14 cellular contexts compared by ENCODE assay signal in genomic region chr1:101203812-101204540, GRCh38. TPM values are rescaled to one million over a fixed set of nuclear protein-coding genes. Genes with fewer than 3 reads are reported as not detected.
DNase-seq lines count a peak whose midpoint lies in the region; ATAC-seq and TF ChIP-seq lines count a peak whose summit lies in the region.
"Had no signal": no experiment of that assay in that cellular context is flagged by ENCODE, and none has a peak within 500 bp of the region (broad histone marks: within the 10 kb centered on the region; RNA-seq: fewer than 3 reads in every experiment).

No MANE protein-coding gene starts in this region.

- CTCF ChIA-PET in PC-3 (lab: Charles Lee): no interaction called here

- TF ChIP-seq CTCF in PC-3 (conservative IDR thresholded peaks at IDR 0.05; ENCODE audit: low read depth, low read length) (no peak), fibroblast of villous mesenchyme (IDR thresholded peaks at IDR 0.05; ENCODE audit: insufficient read depth, low read depth, low read length) (no peak), glutamatergic neuron (IDR thresholded peaks at IDR 0.05; ENCODE audit: partially characterized antibody, unreplicated experiment) (no peak), esophagus muscularis mucosa (IDR thresholded peaks at IDR 0.05) (no peak)

- H3K36me3 Mint-ChIP-seq in glutamatergic neuron (ENCODE audit: unreplicated experiment): no peaks in the 10 kb centered on the region

- no peaks in the 10 kb centered on the region for H3K9me2 ChIP-seq in PC-3 (replicated peaks; ENCODE audit: low read length)

- no peak overlapping the region for H2AFZ ChIP-seq in PC-3 (ENCODE audit: low read length)
- H2AFZ ChIP-seq: PC-9 had no signal

- no peak overlapping the region for H3K4me2 ChIP-seq in PC-3 (ENCODE audit: low read length)
- H3K4me2 ChIP-seq: BLaER1 treated with 17β-estradiol and CSF1 and Interleukin-3, amounts not matched to agents 10 nM and 100 nM; PC-9 had no signal

- DNase-seq in A172 (ENCODE audit: low spot score): peak; percentile 53
- peak; percentile 82 for DNase-seq in HS-27A (ENCODE audit: low read depth)
- DNase-seq in PC-3: peak; percentile 5
- peak; percentile 39 for DNase-seq in fibroblast of villous mesenchyme (ENCODE audit: low read depth)
- DNase-seq in glutamatergic neuron: no peak
- DNase-seq in esophagus muscularis mucosa (ENCODE audit: extremely low spot score): no peak
- DNase-seq: activated CD4-positive, alpha-beta T cell treated with anti-CD3 and anti-CD28 coated beads, Interleukin-2, amount 10 ng/mL, durations not matched to agents 24 days and 14 days; H7; PC-9 had no signal

- H3K27ac Mint-ChIP-seq in glutamatergic neuron (ENCODE audit: unreplicated experiment): no peak overlapping the region
- H3K27ac Mint-ChIP-seq: activated CD4-positive, alpha-beta T cell treated with anti-CD3 and anti-CD28 coated beads, Interleukin-2, amount 10 ng/mL, durations not matched to agents 24 days and 14 days had no signal

- ATAC-seq in PC-3: no peak
- no peak for ATAC-seq in GM19351 (IDR thresholded peaks at IDR 0.05; ENCODE audit: unreplicated experiment)
- ATAC-seq in HG02588 (IDR thresholded peaks at IDR 0.05; ENCODE audit: unreplicated experiment): no peak

- peaks cover 3% of the 10 kb centered on the region for H3K4me1 Mint-ChIP-seq in glutamatergic neuron (ENCODE audit: low read depth, unreplicated experiment)

- 62% methylated on average over 6 of the region's 6 CpGs for WGBS in esophagus muscularis mucosa

- H3K4me1 ChIP-seq in PC-3 (ENCODE audit: insufficient read depth, low read length) (peaks cover 5% of the 10 kb centered on the region; the same call in 1 of the 2 replicates), esophagus muscularis mucosa (peaks cover 0 to 13% (median 5%) of the 10 kb centered on the region in 4 donors)

- H3K4me3 Mint-ChIP-seq in glutamatergic neuron (ENCODE audit: unreplicated experiment): no peak overlapping the region
- H3K4me3 Mint-ChIP-seq: activated CD4-positive, alpha-beta T cell treated with anti-CD3 and anti-CD28 coated beads, Interleukin-2, amount 10 ng/mL, durations not matched to agents 24 days and 14 days; central memory CD8-positive, alpha-beta T cell had no signal

- POLR2A ChIA-PET in PC-3 (lab: Charles Lee; ENCODE audit: unreplicated experiment): interaction anchor here (0.6 kb wide), 1 partner anchor 28 kb away, joined by 10 read pairs; no protein-coding TSS in a partner anchor

- H3K27me3 Mint-ChIP-seq in glutamatergic neuron (ENCODE audit: unreplicated experiment): peaks cover 3% of the 10 kb centered on the region
- H3K27me3 Mint-ChIP-seq: activated CD4-positive, alpha-beta T cell treated with anti-CD3 and anti-CD28 coated beads, Interleukin-2, amount 10 ng/mL, durations not matched to agents 24 days and 14 days; central memory CD8-positive, alpha-beta T cell had no signal

- BruUV-seq in PC-3 (replicated peaks; lab: Mats Ljungman, UMichigan): no TSS peak

- TF ChIP-seq POLR2A in esophagus muscularis mucosa (IDR thresholded peaks at IDR 0.05; ENCODE audit: low read depth): no peak

- H3K27me3 ChIP-seq in PC-3 (ENCODE audit: low read length): no peaks in the 10 kb centered on the region
- H3K27me3 ChIP-seq in esophagus muscularis mucosa: no peaks in the 10 kb centered on the region
- H3K27me3 ChIP-seq: BLaER1 treated with 17β-estradiol and CSF1 and Interleukin-3, amounts not matched to agents 10 nM and 100 nM; neutrophil had no signal

- TF ChIP-seq EP300 in esophagus muscularis mucosa (IDR thresholded peaks at IDR 0.05): no peak

- H3K9me3 ChIP-seq in PC-3 (ENCODE audit: low read length) (no peaks in the 10 kb centered on the region), esophagus muscularis mucosa (no peaks in the 10 kb centered on the region)
- H3K9me3 ChIP-seq: BLaER1 treated with 17β-estradiol and CSF1 and Interleukin-3, amounts not matched to agents 10 nM and 100 nM; neutrophil had no signal

- no peaks in the 10 kb centered on the region for H4K20me1 ChIP-seq in PC-3 (ENCODE audit: low read length)
- H4K20me1 ChIP-seq: BLaER1 treated with 17β-estradiol and CSF1 and Interleukin-3, amounts not matched to agents 10 nM and 100 nM had no signal

- H3K27ac ChIP-seq in PC-3 (ENCODE audit: low read length) (no peak overlapping the region), esophagus muscularis mucosa (replicated peaks in 1 of 4) (peak overlapping the region in 2 of 4 donors; percentile 26 to 33)
- H3K27ac ChIP-seq: BLaER1 treated with 17β-estradiol and CSF1 and Interleukin-3, amounts not matched to agents 10 nM and 100 nM; neutrophil; PC-9 had no signal

- intact Hi-C loops in PC-3 (cut with micrococcal nuclease) (no loop called here), esophagus muscularis mucosa (cut with DNase I) (no loop called here)

- H3K9ac ChIP-seq in PC-3 (ENCODE audit: low read length): no peak overlapping the region
- H3K9ac ChIP-seq: BLaER1 treated with 17β-estradiol and CSF1 and Interleukin-3, amounts not matched to agents 10 nM and 100 nM had no signal

- H3K36me3 ChIP-seq in PC-3 (ENCODE audit: low read depth, low read length): no peaks in the 10 kb centered on the region
- H3K36me3 ChIP-seq in esophagus muscularis mucosa: no peaks in the 10 kb centered on the region
- H3K36me3 ChIP-seq: BLaER1 treated with 17β-estradiol and CSF1 and Interleukin-3, amounts not matched to agents 10 nM and 100 nM; neutrophil had no signal

- peaks cover 1% of the 10 kb centered on the region for H3K9me3 Mint-ChIP-seq in glutamatergic neuron (ENCODE audit: unreplicated experiment)
- H3K9me3 Mint-ChIP-seq: central memory CD8-positive, alpha-beta T cell had no signal

- no peaks in the 10 kb centered on the region for H3F3A ChIP-seq in PC-3 (ENCODE audit: low read length, unreplicated experiment)

- H3K79me2 ChIP-seq in PC-3 (ENCODE audit: low read length): no peaks in the 10 kb centered on the region

- H3K4me3 ChIP-seq in PC-3 (ENCODE audit: low read length) (no peak overlapping the region), fibroblast of villous mesenchyme (ENCODE audit: low read depth, low read length) (no peak overlapping the region), esophagus muscularis mucosa (no peak overlapping the region)
- H3K4me3 ChIP-seq: BLaER1 treated with 17β-estradiol and CSF1 and Interleukin-3, amounts not matched to agents 10 nM and 100 nM; PC-9 had no signal

RNA-seq across cellular contexts. Expression of gene S1PR1, which starts 32.8 kb away (rescaled TPM):
- 0.50 and 0.91 TPM in 2 replicates for total RNA-seq in A172 (2014; rRNA removed; shearing (Covaris generic))
- 2.1 TPM in 2 replicates for total RNA-seq in PC-3 (2014; rRNA removed)
- 9.9 and 12.9 TPM in 2 replicates for total RNA-seq in fibroblast of villous mesenchyme
- not detected for total RNA-seq in glutamatergic neuron (ENCODE audit: unreplicated experiment)
- total RNA-seq in esophagus muscularis mucosa: 10 to 100 TPM; 17.9 to 98.5 (median 77.4) TPM

Comparison
In these comparisons a context has a peak if more than half of its experiments do, and no peak if none do; other contexts are left out.
1. DNase-seq: peak in A172 (single experiment), HS-27A (single experiment), PC-3 (single experiment) and fibroblast of villous mesenchyme (single experiment); none in glutamatergic neuron (single experiment) and esophagus muscularis mucosa (single experiment).